8 cellular contexts compared by ENCODE assay signal in genomic region chr6:154154389-154154967, GRCh38.
A peak's percentile ranks its signal among the peaks of the same experiment; 100 is the strongest.
DNase-seq lines count a peak whose midpoint lies in the region; ATAC-seq and TF ChIP-seq lines count a peak whose summit lies in the region.

No MANE protein-coding gene starts in this region.

- H3K27me3 ChIP-seq in transverse colon: no peaks in the 10 kb centered on the region

- H3K27me3 Mint-ChIP-seq in activated CD4-positive, alpha-beta memory T cell treated with anti-CD3 and anti-CD28 coated beads for 36 hours: peaks cover 1% of the 10 kb centered on the region
- H3K27me3 Mint-ChIP-seq in effector memory CD8-positive, alpha-beta T cell: peaks cover 0 to 8% of the 10 kb centered on the region in 2 donors
- no peaks in the 10 kb centered on the region for H3K27me3 Mint-ChIP-seq in neural crest cell (ENCODE audit: low read depth)

- no peaks in the 10 kb centered on the region for H3K9me3 ChIP-seq in transverse colon

- WGBS in transverse colon (ENCODE audit: low coverage in 1 of 2), 2 donors: 29 to 33% methylated on average over 6 of the region's 6 CpGs

- TF ChIP-seq CTCF in neural crest cell (conservative IDR thresholded peaks at IDR 0.05) (peak; percentile 94), transverse colon (IDR thresholded peaks at IDR 0.05) (peak; percentile 78 to 92 (median 85))

- H3K27ac Mint-ChIP-seq in activated CD4-positive, alpha-beta memory T cell treated with anti-CD3 and anti-CD28 coated beads for 36 hours: no peak overlapping the region
- H3K27ac Mint-ChIP-seq in effector memory CD8-positive, alpha-beta T cell: peak overlapping the region in 1 of 2 donors; percentile 96
- no peak overlapping the region for H3K27ac Mint-ChIP-seq in neural crest cell (ENCODE audit: unreplicated experiment)

- no peak for TF ChIP-seq EP300 in transverse colon (IDR thresholded peaks at IDR 0.05; ENCODE audit: low read depth)

- no peak overlapping the region for H3K4me3 ChIP-seq in transverse colon

- H3K9me3 Mint-ChIP-seq in activated CD4-positive, alpha-beta memory T cell treated with anti-CD3 and anti-CD28 coated beads for 36 hours: no peaks in the 10 kb centered on the region
- no peaks in the 10 kb centered on the region for H3K9me3 Mint-ChIP-seq in effector memory CD8-positive, alpha-beta T cell
- peaks cover 3% of the 10 kb centered on the region for H3K9me3 Mint-ChIP-seq in neural crest cell

- peaks cover 38% of the 10 kb centered on the region for H3K4me1 Mint-ChIP-seq in activated CD4-positive, alpha-beta memory T cell treated with anti-CD3 and anti-CD28 coated beads for 36 hours (ENCODE audit: low read depth)
- H3K4me1 Mint-ChIP-seq in effector memory CD8-positive, alpha-beta T cell (ENCODE audit: low read depth in 2 of 2): peaks cover 26 to 41% of the 10 kb centered on the region in 2 donors
- H3K4me1 Mint-ChIP-seq in neural crest cell: peaks cover 21% of the 10 kb centered on the region

- CTCF ChIA-PET in activated CD4-positive, alpha-beta memory T cell treated with anti-CD3 and anti-CD28 coated beads for 36 hours (lab: Charles Lee): interaction anchor here (0.6 to 5.7 kb wide), 29 partner anchors 10 to 651 kb away, joined by 3 to 112 read pairs (median 4); partner anchors contain the start of gene IPCEF1

- POLR2A ChIA-PET in activated CD4-positive, alpha-beta memory T cell treated with anti-CD3 and anti-CD28 coated beads for 36 hours (lab: Charles Lee): no interaction called here

- H3K27ac ChIP-seq in transverse colon: no peak overlapping the region

- H3K36me3 Mint-ChIP-seq in activated CD4-positive, alpha-beta memory T cell treated with anti-CD3 and anti-CD28 coated beads for 36 hours: no peaks in the 10 kb centered on the region
- H3K36me3 Mint-ChIP-seq in effector memory CD8-positive, alpha-beta T cell (ENCODE audit: insufficient read depth): peaks cover 7% of the 10 kb centered on the region
- no peaks in the 10 kb centered on the region for H3K36me3 Mint-ChIP-seq in neural crest cell (ENCODE audit: low read depth)

- TF ChIP-seq POLR2A in transverse colon (IDR thresholded peaks at IDR 0.05): no peak

- H3K4me1 ChIP-seq in transverse colon: peaks cover 0 to 17% (median 4%) of the 10 kb centered on the region in 4 donors

- no peak for ATAC-seq in effector memory CD8-positive, alpha-beta T cell (replicated peaks)
- no peak for ATAC-seq in GM19467 (IDR thresholded peaks at IDR 0.05; ENCODE audit: unreplicated experiment)

- in situ Hi-C loops in transverse colon (cut with MboI; ENCODE audit: low pct_ligation_motif_present in 1 of 4, low pct_unique_long_range_greater_than_20kb in 1 of 4, low sequenced_read_pairs in 3 of 4): loop anchor here in 3 of 4 donors (10.0 to 25.0 kb wide), 4 partner anchors 120 to 508 kb away; partner anchors contain the start of gene IPCEF1 (in 1 of the 3)

- H3K36me3 ChIP-seq in transverse colon: no peaks in the 10 kb centered on the region

- no peak overlapping the region for H3K4me3 Mint-ChIP-seq in activated CD4-positive, alpha-beta memory T cell treated with anti-CD3 and anti-CD28 coated beads for 36 hours
- H3K4me3 Mint-ChIP-seq in effector memory CD8-positive, alpha-beta T cell: no peak overlapping the region
- H3K4me3 Mint-ChIP-seq in neural crest cell: no peak overlapping the region

- DNase-seq in AML-193 (lab: John Stamatoyannopoulos, UW) (peak; percentile 80 to 84), H4 (ENCODE audit: low spot score) (peak; percentile 60), NCI-H526 treated with DMSO at 0.1 percent for 48 hours (lab: John Stamatoyannopoulos, UW) (peak; percentile 33), neural crest cell (ENCODE audit: low read depth, low spot score) (peak; percentile 62), transverse colon (peak; percentile 65)
- peak; percentile 67 for DNase-seq in activated CD4-positive, alpha-beta memory T cell treated with anti-CD3 and anti-CD28 coated beads for 36 hours
- peak; percentile 60 to 69 (median 63) for DNase-seq in effector memory CD8-positive, alpha-beta T cell

- intact Hi-C loops in activated CD4-positive, alpha-beta memory T cell treated with anti-CD3 and anti-CD28 coated beads for 36 hours (cut with micrococcal nuclease): loop anchor here (1.0 to 10.0 kb wide), 3 partner anchors 216 to 650 kb away; no protein-coding TSS in a partner anchor
- intact Hi-C loops in transverse colon (cut with DNase I; ENCODE audit: low total_unique reads): loop anchor here (10.0 kb wide), 3 partner anchors 120 to 520 kb away; no protein-coding TSS in a partner anchor
